In genomic region chr15:41934843-41935242, GRCh38 we compare ENCODE assay signal across 8 cellular contexts. TPM values are rescaled to one million over a fixed set of nuclear protein-coding genes. Genes with fewer than 3 reads are reported as not detected.
DNase-seq lines count a peak whose midpoint lies in the region; ATAC-seq, FAIRE-seq and TF ChIP-seq lines count a peak whose summit lies in the region.

No MANE protein-coding gene starts in this region.

- H3K4me3 ChIP-seq in thymus (ENCODE audit: low read length) = no peak overlapping the region
- H3K4me3 ChIP-seq in dorsolateral prefrontal cortex = no peak overlapping the region

- H3K4me1 ChIP-seq in thymus (ENCODE audit: control insufficient read depth, insufficient read depth, low read length) = peaks cover 19% of the 10 kb centered on the region

- WGBS in thymus = 15% methylated on average over 4 of the region's 4 CpGs

- H3K27ac Mint-ChIP-seq in T-cell (peak overlapping the region; percentile 98 to 100), naive B cell (peak overlapping the region; percentile 82 to 99 (median 90))
- peak overlapping the region; percentile 98 for H3K27ac Mint-ChIP-seq in activated naive CD8-positive, alpha-beta T cell treated with anti-CD3 and anti-CD28 coated beads for 36 hours

- H3K36me3 Mint-ChIP-seq in T-cell (no peaks in the 10 kb centered on the region), naive B cell (no peaks in the 10 kb centered on the region)
- H3K36me3 Mint-ChIP-seq in activated naive CD8-positive, alpha-beta T cell treated with anti-CD3 and anti-CD28 coated beads for 36 hours = peaks cover 26% of the 10 kb centered on the region

- H3K9me3 Mint-ChIP-seq in T-cell = no peaks in the 10 kb centered on the region
- peaks cover 2% of the 10 kb centered on the region for H3K9me3 Mint-ChIP-seq in activated naive CD8-positive, alpha-beta T cell treated with anti-CD3 and anti-CD28 coated beads for 36 hours
- no peaks in the 10 kb centered on the region for H3K9me3 Mint-ChIP-seq in naive B cell

- no peaks in the 10 kb centered on the region for H3K27me3 ChIP-seq in thymus (ENCODE audit: control insufficient read depth, insufficient read depth)
- H3K27me3 ChIP-seq in dorsolateral prefrontal cortex = no peaks in the 10 kb centered on the region

- 0 out of 2 replicates have a peak, but pooled peaks have one; percentile 57 for TF ChIP-seq POLR2A in GM12891 (IDR thresholded peaks at IDR 0.05; ENCODE audit: low read depth, low read length)

- H3K4me3 Mint-ChIP-seq in T-cell (peak overlapping the region; percentile 19 to 58 (median 32)), naive B cell (peak overlapping the region in 7 of 8 donors; percentile 1 to 86 (median 65))
- peak overlapping the region; percentile 62 for H3K4me3 Mint-ChIP-seq in activated naive CD8-positive, alpha-beta T cell treated with anti-CD3 and anti-CD28 coated beads for 36 hours

- peak; percentile 71 to 75 (median 73) for ATAC-seq in T-cell (replicated peaks in 1 of 4)
- ATAC-seq in naive B cell (ENCODE audit: low read depth in 2 of 2) = peak; percentile 80 to 87
- ATAC-seq in HG02759 (IDR thresholded peaks at IDR 0.05; ENCODE audit: unreplicated experiment) = no peak
- ATAC-seq in HG03045 (IDR thresholded peaks at IDR 0.05; ENCODE audit: unreplicated experiment) = no peak

- H3K4me1 Mint-ChIP-seq in T-cell = peaks cover 57 to 66% (median 57%) of the 10 kb centered on the region in 3 donors
- H3K4me1 Mint-ChIP-seq in activated naive CD8-positive, alpha-beta T cell treated with anti-CD3 and anti-CD28 coated beads for 36 hours = peaks cover 58% of the 10 kb centered on the region
- H3K4me1 Mint-ChIP-seq in naive B cell = peaks cover 27 to 57% (median 35%) of the 10 kb centered on the region in 3 donors

- TF ChIP-seq CTCF in dorsolateral prefrontal cortex (IDR thresholded peaks at IDR 0.05 in 54 of 56, conservative IDR thresholded peaks at IDR 0.05 in 2 of 56; ENCODE audit: low read depth in 1 of 56, partially characterized antibody in 56 of 56) = no peak

- H3K27me3 Mint-ChIP-seq in T-cell = no peaks in the 10 kb centered on the region
- H3K27me3 Mint-ChIP-seq in activated naive CD8-positive, alpha-beta T cell treated with anti-CD3 and anti-CD28 coated beads for 36 hours = no peaks in the 10 kb centered on the region
- H3K27me3 Mint-ChIP-seq in naive B cell = no peaks in the 10 kb centered on the region

- DNase-seq in GM12891 (ENCODE audit: insufficient read length, low spot score) (no peak), T-cell (peak; percentile 50 to 85 (median 76)), naive B cell (peak; percentile 52), dorsolateral prefrontal cortex (no peak)
- DNase-seq in activated naive CD8-positive, alpha-beta T cell treated with anti-CD3 and anti-CD28 coated beads for 36 hours = peak; percentile 64

- no peaks in the 10 kb centered on the region for H3K9me3 ChIP-seq in thymus (ENCODE audit: control insufficient read depth)

- intact Hi-C loops in dorsolateral prefrontal cortex (cut with DNase I) = no loop called here

- POLR2A ChIA-PET in T-cell (lab: Charles Lee) = interaction anchor here (0.5 to 4.6 kb wide), 6 partner anchors 34 to 1033 kb away, joined by 3 to 47 read pairs (median 6); partner anchors contain the start of genes EHD4 (in 1 of the 2) and MAPKBP1 (in 1 of the 2)

- CTCF ChIA-PET in T-cell (lab: Charles Lee) = interaction anchor here in 1 of 2 donors (0.6 to 3.1 kb wide), 5 partner anchors 30 to 377 kb away, joined by 3 to 15 read pairs (median 4); partner anchors contain the start of gene MAPKBP1

- peak; percentile 47 for FAIRE-seq in GM12891 (lab: Jason Lieb, UNC)

- H3K27ac ChIP-seq in thymus (ENCODE audit: low read depth) (peak overlapping the region; percentile 94), dorsolateral prefrontal cortex (peak overlapping the region in 6 of 59 donors; percentile 7 to 51 (median 26))

- no peaks in the 10 kb centered on the region for H3K36me3 ChIP-seq in thymus (ENCODE audit: control insufficient read depth, insufficient read depth)

TF ChIP-seq in GM12891, 5 proteins besides CTCF, POLR2A, EP300 and RAD21:
- TF ChIP-seq SPI1 (IDR thresholded peaks at IDR 0.05; ENCODE audit: low read depth, low read length) (peak; percentile 55), POU2F2 (IDR thresholded peaks at IDR 0.05; ENCODE audit: low read depth, low read length) (no peak)

RNA-seq across cellular contexts. Expression of gene EHD4, which starts 37.5 kb away (rescaled TPM):
- 24.4 TPM for polyA plus RNA-seq in GM12891 (2012; ENCODE audit: low read depth, missing spikeins)
- total RNA-seq in T-cell (10 to 100 TPM; 11.7 to 46.8 (median 16.8) TPM), dorsolateral prefrontal cortex (10 to 100 TPM in 1 of 120 experiments, 1 to 10 TPM in 119; 3.6 to 11.6 (median 6.1) TPM)
- total RNA-seq in activated naive CD8-positive, alpha-beta T cell treated with anti-CD3 and anti-CD28 coated beads for 36 hours = 10 to 100 TPM; 23.5 to 23.6 TPM
- polyA plus RNA-seq in naive B cell (ENCODE audit: low read depth in 6 of 6) (1 to 10 TPM; 4.1 to 9.2 (median 6.9) TPM), thymus (11.8 TPM)

RNA-seq across cellular contexts. Expression of gene SPTBN5, which starts 41.0 kb away (rescaled TPM):
- 0.08 TPM for polyA plus RNA-seq in GM12891 (2012; ENCODE audit: low read depth, missing spikeins)
- 1 to 10 TPM; 1.0 to 4.0 (median 2.2) TPM for total RNA-seq in T-cell
- total RNA-seq in activated naive CD8-positive, alpha-beta T cell treated with anti-CD3 and anti-CD28 coated beads for 36 hours = under 1 TPM; 0.19 to 0.30 TPM
- polyA plus RNA-seq in naive B cell (ENCODE audit: low read depth in 6 of 6) = not detected
- polyA plus RNA-seq in thymus = 1.6 TPM
- total RNA-seq in dorsolateral prefrontal cortex = 1 to 10 TPM in 119 of 120 experiments, under 1 TPM in 1; 0.91 to 8.8 (median 3.1) TPM

Comparison
In these comparisons a context has a peak if more than half of its experiments do, and no peak if none do; other contexts are left out.
1. DNase-seq: peak in T-cell (34 of 34), activated naive CD8-positive, alpha-beta T cell treated with anti-CD3 and anti-CD28 coated beads for 36 hours (single experiment) and naive B cell (single experiment); none in GM12891 (single experiment) and dorsolateral prefrontal cortex (0 of 10).
2. ATAC-seq: peak in T-cell (4 of 4) and naive B cell (2 of 2); none in HG02759 (single experiment) and HG03045 (single experiment).
3. Peak in every context shown above with its lines, with median percentiles within 50 percentile points of each other: H3K27ac Mint-ChIP-seq and H3K4me3 Mint-ChIP-seq.